1 cellular context compared by ENCODE assay signal in the genomic region with DNA sequence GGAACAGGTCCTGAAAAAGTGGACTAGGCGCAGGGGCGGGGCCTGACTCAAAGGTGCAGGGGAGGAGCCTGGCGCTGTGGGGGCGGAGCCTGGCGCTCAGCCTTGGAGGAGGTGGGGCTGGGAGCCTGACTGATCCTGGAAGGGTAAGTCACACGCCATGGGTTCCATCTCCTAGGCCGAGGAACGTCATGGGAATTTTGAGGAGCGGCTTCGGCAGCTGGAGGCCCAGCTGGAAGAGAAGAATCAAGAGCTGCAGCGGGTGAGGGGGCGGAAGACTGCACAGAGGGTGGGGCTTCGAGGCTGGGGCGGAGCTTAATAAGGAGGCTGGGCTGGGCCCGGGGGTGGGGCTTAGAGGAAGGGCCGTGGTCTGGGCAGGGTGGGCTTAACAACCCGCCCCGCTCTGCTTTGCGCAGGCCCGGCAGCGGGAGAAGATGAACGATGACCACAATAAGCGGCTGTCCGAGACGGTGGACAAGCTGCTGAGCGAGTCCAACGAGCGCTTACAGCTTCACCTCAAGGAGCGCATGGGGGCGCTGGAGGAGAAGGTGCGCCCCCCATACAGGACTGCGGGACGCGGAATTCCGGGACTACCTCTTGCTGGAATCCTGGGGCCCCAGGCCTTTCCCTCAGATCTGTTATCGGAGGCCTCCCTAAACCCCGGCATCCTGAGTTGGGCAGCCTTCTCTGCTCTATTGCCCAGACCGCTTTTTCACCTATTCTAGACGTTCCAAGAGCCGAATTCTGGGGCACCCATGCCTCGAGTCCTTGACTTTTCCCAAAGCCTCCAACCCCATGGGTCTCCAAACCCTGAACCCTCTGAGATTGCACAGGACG.
TF ChIP-seq lines count a peak whose summit lies in the region.

No MANE protein-coding gene starts in this region.

TF ChIP-seq in endothelial cell of umbilical vein, 7 proteins besides CTCF, POLR2A, EP300 and RAD21:
- TF ChIP-seq POLR2AphosphoS5 (IDR thresholded peaks at IDR 0.05; ENCODE audit: insufficient read depth, low read depth, low read length) (no peak), JUN (IDR thresholded peaks at IDR 0.05; ENCODE audit: borderline replicate concordance, insufficient read depth, insufficient read length, low read depth) (no peak), MYC (IDR thresholded peaks at IDR 0.05; ENCODE audit: low read depth, low read length) (no peak), EZH2 (IDR thresholded peaks at IDR 0.05; ENCODE audit: borderline replicate concordance, low read depth, low read length, severe bottlenecking) (no peak), FOS (IDR thresholded peaks at IDR 0.05; ENCODE audit: borderline replicate concordance, insufficient read depth, low read length) (no peak)
- TF ChIP-seq, protein P1, sequence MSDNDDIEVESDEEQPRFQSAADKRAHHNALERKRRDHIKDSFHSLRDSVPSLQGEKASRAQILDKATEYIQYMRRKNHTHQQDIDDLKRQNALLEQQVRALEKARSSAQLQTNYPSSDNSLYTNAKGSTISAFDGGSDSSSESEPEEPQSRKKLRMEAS (IDR thresholded peaks at IDR 0.05; ENCODE audit: insufficient read depth, insufficient read length): no peak
